9 cellular contexts compared by ENCODE assay signal in the genomic region with DNA sequence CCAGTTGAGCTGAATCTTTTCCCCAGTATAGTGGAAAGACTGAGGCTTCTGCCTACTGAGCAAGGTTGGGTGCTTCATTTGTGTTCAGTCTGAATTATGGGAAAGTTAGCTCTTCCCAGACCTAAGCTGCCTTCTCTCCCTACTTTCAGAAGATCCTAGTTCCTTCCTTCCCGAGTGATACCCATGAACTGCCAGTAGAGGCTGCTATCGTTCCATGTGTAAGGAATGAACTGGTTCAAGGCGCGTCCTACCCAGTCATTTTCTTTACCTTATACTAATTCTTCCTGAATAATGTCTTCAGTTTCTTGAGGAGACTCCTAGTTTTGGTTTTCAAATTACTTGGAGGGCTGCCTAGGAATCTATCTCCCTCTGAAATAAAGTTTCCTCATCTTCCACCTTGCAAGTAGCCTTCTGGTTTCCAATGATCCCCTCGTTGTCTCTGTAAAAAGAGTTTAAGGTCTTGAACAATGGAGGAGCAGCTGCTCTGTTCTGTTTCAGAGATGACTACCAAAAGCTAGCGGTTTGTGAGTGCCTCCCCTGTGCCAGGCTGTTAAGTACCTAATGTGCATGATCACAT. TPM values are rescaled to one million over a fixed set of nuclear protein-coding genes. Genes with fewer than 3 reads are reported as not detected.
A peak's percentile ranks its signal among the peaks of the same experiment; 100 is the strongest.
DNase-seq lines count a peak whose midpoint lies in the region; ATAC-seq and FAIRE-seq lines count a peak whose summit lies in the region.
"Had no signal": no experiment of that assay in that cellular context is flagged by ENCODE, and none has a peak within 500 bp of the region (broad histone marks: within the 10 kb centered on the region; RNA-seq: fewer than 3 reads in every experiment).

No MANE protein-coding gene starts in this region.

- no peak overlapping the region for H3K27ac ChIP-seq in small intestine (ENCODE audit: low read depth in 1 of 2, low read length in 1 of 2)

- ATAC-seq in Right ventricle myocardium inferior, result peak; percentile 65
- peak; percentile 73 for ATAC-seq in left ventricle myocardium superior
- ATAC-seq in GM19452 (IDR thresholded peaks at IDR 0.05; ENCODE audit: unreplicated experiment), result no peak

- DNase-seq in Right ventricle myocardium inferior (ENCODE audit: missing footprints) (no peak), cardiac septum (ENCODE audit: low spot score) (no peak), NCI-H1930 (lab: John Stamatoyannopoulos, UW) (peak; percentile 49 to 55), adipocyte (ENCODE audit: low read depth) (peak; percentile 82), left ventricle myocardium superior (no peak), small intestine (peak; percentile 79), occipital lobe (lab: John Stamatoyannopoulos, UW) (no peak)

- FAIRE-seq in small intestine (lab: Jason Lieb, UNC), result no peak
- FAIRE-seq: colon had no signal

- intact Hi-C loops in Right ventricle myocardium inferior (cut with DNase I), result loop anchor here (1.0 to 5.0 kb wide), 3 partner anchors 85 to 154 kb away; partner anchors contain the start of gene RPL27
- intact Hi-C loops in cardiac septum (cut with DNase I), result loop anchor here (1.0 kb wide), 1 partner anchor 94 kb away; no protein-coding TSS in a partner anchor
- intact Hi-C loops in left ventricle myocardium superior (cut with micrococcal nuclease), result no loop called here

- H3K4me1 ChIP-seq in adipocyte (ENCODE audit: control insufficient read depth, insufficient read depth, low read length) (peaks cover 61% of the 10 kb centered on the region), small intestine (ENCODE audit: control insufficient read depth in 2 of 2, insufficient read depth in 1 of 2, low read depth in 1 of 2, low read length in 1 of 2) (no peaks in the 10 kb centered on the region)

- H3K9ac ChIP-seq in adipocyte (ENCODE audit: low read length), result peak overlapping the region; percentile 84

- H3K27me3 ChIP-seq in adipocyte (replicated peaks; ENCODE audit: control insufficient read depth, insufficient read depth, low read length) (no peaks in the 10 kb centered on the region), small intestine (ENCODE audit: control insufficient read depth in 2 of 2, insufficient read depth in 2 of 2, low read length in 2 of 2) (no peaks in the 10 kb centered on the region)

- H3K4me3 ChIP-seq in adipocyte (ENCODE audit: low read length) (no peak overlapping the region), small intestine (ENCODE audit: low read depth in 1 of 2, low read length in 2 of 2) (no peak overlapping the region)

- H3K36me3 ChIP-seq in adipocyte (ENCODE audit: control insufficient read depth, insufficient read depth, low read length, severe bottlenecking), result peaks cover 66% of the 10 kb centered on the region
- H3K36me3 ChIP-seq in small intestine (ENCODE audit: control insufficient read depth in 2 of 2, insufficient read depth in 2 of 2, low read length in 2 of 2), result peaks cover 27 to 28% of the 10 kb centered on the region in 2 donors

- H3K9me3 ChIP-seq in adipocyte (ENCODE audit: control insufficient read depth, low read length) (no peaks in the 10 kb centered on the region), small intestine (ENCODE audit: control insufficient read depth, low read depth) (no peaks in the 10 kb centered on the region)

- WGBS in small intestine, 3 donors, result 31 to 44% (median 43%) methylated on average over 6 of the region's 6 CpGs

RNA-seq across cellular contexts. Expression of gene AOC2, which starts 0.9 kb away (rescaled TPM):
- 0.43 TPM for total RNA-seq in Right ventricle myocardium inferior
- total RNA-seq in cardiac septum, result 0.89 TPM
- 0.40 TPM for total RNA-seq in left ventricle myocardium superior
- 1 to 10 TPM in 2 of 3 donors, under 1 TPM in 1; 0.54 to 1.3 (median 1.1) TPM for polyA plus RNA-seq in small intestine
- total RNA-seq in occipital lobe, result 0.78 TPM

RNA-seq across cellular contexts. Expression of gene AOC3, which starts 7.6 kb away (rescaled TPM):
- 15.1 TPM for total RNA-seq in Right ventricle myocardium inferior
- total RNA-seq in cardiac septum, result 12.9 TPM
- total RNA-seq in left ventricle myocardium superior, result 6.1 TPM
- 10 to 100 TPM in 1 of 3 donors, 1 to 10 TPM in 2; 1.3 to 30.0 (median 3.0) TPM for polyA plus RNA-seq in small intestine
- total RNA-seq in occipital lobe, result 0.16 TPM

RNA-seq across cellular contexts. Expression of gene PSME3, which starts 10.2 kb away (rescaled TPM):
- total RNA-seq in Right ventricle myocardium inferior (69.0 TPM), cardiac septum (66.9 TPM), left ventricle myocardium superior (71.2 TPM), occipital lobe (39.8 TPM)
- polyA plus RNA-seq in small intestine, result 10 to 100 TPM; 49.9 to 93.0 (median 55.9) TPM

RNA-seq across cellular contexts. Expression of gene BECN1, which starts 19.4 kb away (rescaled TPM):
- 74.3 TPM for total RNA-seq in Right ventricle myocardium inferior
- 84.3 TPM for total RNA-seq in cardiac septum
- total RNA-seq in left ventricle myocardium superior, result 76.8 TPM
- polyA plus RNA-seq in small intestine, result 10 to 100 TPM; 73.5 to 96.8 (median 82.3) TPM
- total RNA-seq in occipital lobe, result 57.7 TPM

RNA-seq across cellular contexts. Expression of gene CNTD1, which starts 44.8 kb away (rescaled TPM):
- 0.30 TPM for total RNA-seq in Right ventricle myocardium inferior
- not detected for total RNA-seq in cardiac septum
- 0.10 TPM for total RNA-seq in left ventricle myocardium superior
- under 1 TPM in 1 of 3 donors, not detected in 2; 0.52 TPM for polyA plus RNA-seq in small intestine
- total RNA-seq in occipital lobe, result 0.47 TPM

Comparison
In these comparisons a context has a peak if more than half of its experiments do, and no peak if none do; other contexts are left out.
1. DNase-seq: peak in NCI-H1930 (2 of 2), adipocyte (single experiment) and small intestine (single experiment); none in Right ventricle myocardium inferior (single experiment), cardiac septum (single experiment), left ventricle myocardium superior (single experiment) and occipital lobe (single experiment).